13 cellular contexts compared by ENCODE assay signal in genomic region chr22:35739642-35740041, GRCh38. TPM values are rescaled to one million over a fixed set of nuclear protein-coding genes. Genes with fewer than 3 reads are reported as not detected.
DNase-seq lines count a peak whose midpoint lies in the region; ATAC-seq and TF ChIP-seq lines count a peak whose summit lies in the region.
"Had no signal": no experiment of that assay in that cellular context is flagged by ENCODE, and none has a peak within 500 bp of the region (broad histone marks: within the 10 kb centered on the region; RNA-seq: fewer than 3 reads in every experiment).

No MANE protein-coding gene starts in this region.

- H3K27ac Mint-ChIP-seq in activated naive CD4-positive, alpha-beta T cell treated with anti-CD3 and anti-CD28 coated beads for 36 hours, result no peak overlapping the region
- H3K27ac Mint-ChIP-seq: activated naive CD8-positive, alpha-beta T cell; naive B cell had no signal

- no peak for DNase-seq in Right ventricle myocardium inferior (ENCODE audit: missing footprints)
- no peak for DNase-seq in right atrium auricular region (ENCODE audit: low spot score)
- peak; percentile 16 for DNase-seq in astrocyte of the hippocampus (ENCODE audit: low read depth, low spot score)
- DNase-seq in iPS-NIHi11 (ENCODE audit: low spot score), result peak; percentile 23
- DNase-seq in aorta, result no peak
- DNase-seq in activated naive CD4-positive, alpha-beta T cell treated with anti-CD3 and anti-CD28 coated beads for 36 hours, result no peak
- DNase-seq in NCI-H1694 (lab: John Stamatoyannopoulos, UW), result no peak
- DNase-seq: foreskin keratinocyte; naive B cell; stimulated activated CD4-positive, alpha-beta T cell treated with anti-CD3 and anti-CD28 coated beads, Interleukin-4, amount 100 ng/mL, for 24 hours had no signal

- TF ChIP-seq CTCF in right atrium auricular region (IDR thresholded peaks at IDR 0.05), result peak in 1 of 2 donors; percentile 41

- CTCF ChIA-PET in activated naive CD4-positive, alpha-beta T cell treated with anti-CD3 and anti-CD28 coated beads for 36 hours (lab: Charles Lee), result interaction anchor here (1.6 kb wide), 1 partner anchor 11 kb away, joined by 5 read pairs; no protein-coding TSS in a partner anchor

- H3K4me1 ChIP-seq in right atrium auricular region (peaks cover 0 to 24% of the 10 kb centered on the region in 2 donors), aorta (ENCODE audit: control insufficient read depth in 1 of 2, insufficient read depth in 2 of 2, low read length in 2 of 2) (no peaks in the 10 kb centered on the region)

- peaks cover 13% of the 10 kb centered on the region for H3K36me3 ChIP-seq in right atrium auricular region
- H3K36me3 ChIP-seq in aorta (ENCODE audit: control insufficient read depth in 1 of 2, insufficient read depth in 2 of 2, low read length in 1 of 2), result peaks cover 0 to 3% of the 10 kb centered on the region in 2 donors
- H3K36me3 ChIP-seq: BLaER1 had no signal

- intact Hi-C loops in Right ventricle myocardium inferior (cut with DNase I) (loop anchor here (5.0 to 10.0 kb wide), 2 partner anchors 112 to 305 kb away; no protein-coding TSS in a partner anchor), aorta (cut with DNase I) (loop anchor here in 1 of 2 donors (2.0 kb wide), 1 partner anchor 113 kb away; no protein-coding TSS in a partner anchor)
- intact Hi-C loops in activated naive CD4-positive, alpha-beta T cell treated with anti-CD3 and anti-CD28 coated beads for 36 hours (cut with micrococcal nuclease), result loop anchor here (1.0 kb wide), 1 partner anchor 112 kb away; no protein-coding TSS in a partner anchor

- ATAC-seq in Right ventricle myocardium inferior (peak; percentile 47), aorta (ENCODE audit: low FRiP score) (peak; percentile 70), HG03442 (IDR thresholded peaks at IDR 0.05; ENCODE audit: unreplicated experiment) (no peak)
- ATAC-seq: foreskin keratinocyte had no signal

- no peaks in the 10 kb centered on the region for H3K27me3 ChIP-seq in right atrium auricular region
- no peaks in the 10 kb centered on the region for H3K27me3 ChIP-seq in aorta (ENCODE audit: control insufficient read depth in 1 of 2, insufficient read depth in 2 of 2, low read length in 1 of 2)
- H3K27me3 ChIP-seq: foreskin keratinocyte had no signal

- 7 to 8% methylated on average over 5 of the region's 5 CpGs for WGBS in aorta, 2 donors

- H3K9me3 ChIP-seq in right atrium auricular region (no peaks in the 10 kb centered on the region), aorta (ENCODE audit: control insufficient read depth, low read length) (no peaks in the 10 kb centered on the region)
- H3K9me3 ChIP-seq: BLaER1 had no signal

- no peaks in the 10 kb centered on the region for H3K9me3 Mint-ChIP-seq in activated naive CD4-positive, alpha-beta T cell treated with anti-CD3 and anti-CD28 coated beads for 36 hours

- H3K4me1 Mint-ChIP-seq in activated naive CD4-positive, alpha-beta T cell treated with anti-CD3 and anti-CD28 coated beads for 36 hours (ENCODE audit: low read depth), result no peaks in the 10 kb centered on the region

- H3K27ac ChIP-seq in right atrium auricular region, result no peak overlapping the region
- peak overlapping the region in 1 of 2 donors; percentile 41 for H3K27ac ChIP-seq in aorta (ENCODE audit: low read depth in 1 of 2, low read length in 2 of 2)
- H3K27ac ChIP-seq: BLaER1, foreskin keratinocyte had no signal

- H3K27me3 Mint-ChIP-seq in activated naive CD4-positive, alpha-beta T cell treated with anti-CD3 and anti-CD28 coated beads for 36 hours (ENCODE audit: low read depth), result no peaks in the 10 kb centered on the region
- H3K27me3 Mint-ChIP-seq: activated naive CD8-positive, alpha-beta T cell had no signal

- H3K4me3 ChIP-seq in right atrium auricular region (no peak overlapping the region), aorta (ENCODE audit: low read length in 2 of 2) (no peak overlapping the region)
- H3K4me3 ChIP-seq: BLaER1 had no signal

- no peaks in the 10 kb centered on the region for H3K36me3 Mint-ChIP-seq in activated naive CD4-positive, alpha-beta T cell treated with anti-CD3 and anti-CD28 coated beads for 36 hours (ENCODE audit: low read depth)
- H3K36me3 Mint-ChIP-seq: activated naive CD8-positive, alpha-beta T cell had no signal

- H3K4me3 Mint-ChIP-seq in activated naive CD4-positive, alpha-beta T cell treated with anti-CD3 and anti-CD28 coated beads for 36 hours, result no peak overlapping the region
- H3K4me3 Mint-ChIP-seq: activated naive CD8-positive, alpha-beta T cell had no signal

RNA-seq across cellular contexts. Expression of gene APOL5, which starts 22.0 kb away (rescaled TPM):
- total RNA-seq in Right ventricle myocardium inferior (not detected), right atrium auricular region (under 1 TPM in 1 of 2 donors, not detected in 1; 0.74 TPM), aorta (not detected)
- not detected for polyA plus RNA-seq in aorta
- total RNA-seq in activated naive CD4-positive, alpha-beta T cell treated with anti-CD3 and anti-CD28 coated beads for 36 hours, result not detected
- total RNA-seq: foreskin keratinocyte had no signal
- polyA plus RNA-seq: foreskin keratinocyte had no signal

Comparison
In these comparisons a context has a peak if more than half of its experiments do, and no peak if none do; other contexts are left out.
1. DNase-seq: peak in astrocyte of the hippocampus (single experiment) and iPS-NIHi11 (single experiment); none in Right ventricle myocardium inferior (single experiment), right atrium auricular region (single experiment), aorta (0 of 2), activated naive CD4-positive, alpha-beta T cell treated with anti-CD3 and anti-CD28 coated beads for 36 hours (single experiment) and NCI-H1694 (single experiment).